In the genomic region with DNA sequence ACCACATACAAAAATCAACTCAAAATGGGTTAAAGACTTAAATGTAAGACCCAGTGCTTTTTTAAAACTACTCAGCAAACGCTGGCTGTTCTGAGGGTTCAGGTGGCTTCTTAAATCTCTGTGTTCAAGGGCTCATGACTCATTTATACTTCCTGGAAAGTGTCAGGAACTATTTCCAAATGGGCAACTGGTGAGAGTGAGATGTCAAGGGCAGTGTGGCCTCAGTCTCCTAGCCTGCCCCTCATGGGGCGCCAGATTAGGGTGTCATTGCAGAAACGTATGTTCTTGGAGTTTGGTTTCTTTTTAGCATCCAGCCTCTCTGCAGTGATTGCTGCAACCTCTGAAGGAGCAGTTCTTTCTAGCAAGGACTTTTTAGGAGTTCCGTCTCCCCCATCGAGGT, we compare ENCODE assay signal across 13 cellular contexts.
"Had no signal": no experiment of that assay in that cellular context is flagged by ENCODE, and none has a peak within 500 bp of the region (broad histone marks: within the 10 kb centered on the region; RNA-seq: fewer than 3 reads in every experiment).

No MANE protein-coding gene starts in this region.

- H3K4me3 ChIP-seq: heart right ventricle, thyroid gland had no signal

- H3K27ac ChIP-seq: heart right ventricle, thyroid gland had no signal

- ATAC-seq: activated CD4-positive, CD25-positive, alpha-beta regulatory T cell treated with anti-CD3 and anti-CD28 coated beads, Interleukin-2, amount 50 U/mL, for 24 hours; activated T-helper 17 cell treated with anti-CD3 and anti-CD28 coated beads, Interleukin-2, amount 50 U/mL, for 72 hours; effector memory CD8-positive, alpha-beta T cell; left lobe of liver; stimulated activated naive B cell treated with anti-CD40 and anti-IgM and Interleukin-4, amounts not matched to agents 10 μg/mL and 1 μg/mL and 100 μg/mL, for 72 hours had no signal

- H3K9me3 ChIP-seq: heart right ventricle, thyroid gland had no signal

- H3K36me3 ChIP-seq: heart right ventricle, thyroid gland had no signal

- H3K27me3 ChIP-seq: heart right ventricle, thyroid gland had no signal

- DNase-seq: activated CD4-positive, alpha-beta T cell treated with anti-CD3 and anti-CD28 coated beads, Interleukin-2, amount 50 U/mL, for 1 hour; activated naive CD4-positive, alpha-beta T cell treated with Interleukin-2 at 50 U/mL for 16 hours; activated T-cell treated with anti-CD3 and anti-CD28 coated beads for 4 hours; aorta; effector memory CD8-positive, alpha-beta T cell; foreskin melanocyte; heart right ventricle; stimulated activated CD4-positive, alpha-beta T cell treated with anti-CD3 and anti-CD28 coated beads, Interleukin-2, amount 100 ng/mL, for 48 hours; stimulated activated naive B cell treated with anti-CD40 and anti-IgM and Interleukin-4, amounts not matched to agents 10 μg/mL and 1 μg/mL and 100 μg/mL, for 72 hours; thyroid gland had no signal

- H3K4me1 ChIP-seq: thyroid gland had no signal
